17 cellular contexts compared by ENCODE assay signal in genomic region chr13:65154661-65155447, GRCh38.
"Had no signal": no experiment of that assay in that cellular context is flagged by ENCODE, and none has a peak within 500 bp of the region (broad histone marks: within the 10 kb centered on the region; RNA-seq: fewer than 3 reads in every experiment).

No MANE protein-coding gene starts in this region.

- H3K9me3 ChIP-seq: ovary had no signal

- H3K36me3 ChIP-seq: ovary had no signal

- H3K4me2 ChIP-seq: hepatocyte had no signal

- DNase-seq: activated CD4-positive, alpha-beta T cell treated with anti-CD3 and anti-CD28 coated beads, Interleukin-2, amount 50 U/mL, for 4 hours; activated CD4-positive, CD25-positive, alpha-beta regulatory T cell; activated CD8-positive, alpha-beta memory T cell treated with anti-CD3 and anti-CD28 coated beads, Interleukin-2, amount 10 ng/mL, durations not matched to agents 7 days and 5 days; activated effector memory CD4-positive, alpha-beta T cell treated with anti-CD3 and anti-CD28 coated beads, Interleukin-2, amount 50 U/mL, for 16 hours; activated T-cell treated with anti-CD3 and anti-CD28 coated beads, Interleukin-2, amount 50 U/mL, for 4 hours; dermis blood vessel endothelial cell; erythroblast; kidney glomerular epithelial cell; mesendoderm; ovary; stimulated activated CD4-positive, alpha-beta T cell treated with anti-CD3 and anti-CD28 coated beads, Interleukin-12 subunit alpha, Interleukin-12 subunit beta, amount 100 ng/mL, for 4 hours; stimulated activated naive CD4-positive, alpha-beta T cell; substantia nigra; trophoblast cell had no signal

- H3K79me2 ChIP-seq: hepatocyte had no signal

- FAIRE-seq: TTC549 had no signal

- H3K4me3 ChIP-seq: hepatocyte, ovary had no signal

- H2AFZ ChIP-seq: hepatocyte had no signal

- H3K27ac ChIP-seq: hepatocyte, ovary had no signal

- H3K27me3 ChIP-seq: hepatocyte, ovary had no signal

- ATAC-seq: activated CD8-positive, alpha-beta memory T cell treated with anti-CD3 and anti-CD28 coated beads, Interleukin-2, amount 10 ng/mL, durations not matched to agents 7 days and 5 days; activated naive CD4-positive, alpha-beta T cell treated with anti-CD3 and anti-CD28 coated beads, Interleukin-2, amount 50 U/mL, for 72 hours; activated T-cell treated with anti-CD3 and anti-CD28 coated beads, Interleukin-2, amount 50 U/mL, for 4 hours had no signal
